ENCODE assay signal across 8 cellular contexts in the genomic region with DNA sequence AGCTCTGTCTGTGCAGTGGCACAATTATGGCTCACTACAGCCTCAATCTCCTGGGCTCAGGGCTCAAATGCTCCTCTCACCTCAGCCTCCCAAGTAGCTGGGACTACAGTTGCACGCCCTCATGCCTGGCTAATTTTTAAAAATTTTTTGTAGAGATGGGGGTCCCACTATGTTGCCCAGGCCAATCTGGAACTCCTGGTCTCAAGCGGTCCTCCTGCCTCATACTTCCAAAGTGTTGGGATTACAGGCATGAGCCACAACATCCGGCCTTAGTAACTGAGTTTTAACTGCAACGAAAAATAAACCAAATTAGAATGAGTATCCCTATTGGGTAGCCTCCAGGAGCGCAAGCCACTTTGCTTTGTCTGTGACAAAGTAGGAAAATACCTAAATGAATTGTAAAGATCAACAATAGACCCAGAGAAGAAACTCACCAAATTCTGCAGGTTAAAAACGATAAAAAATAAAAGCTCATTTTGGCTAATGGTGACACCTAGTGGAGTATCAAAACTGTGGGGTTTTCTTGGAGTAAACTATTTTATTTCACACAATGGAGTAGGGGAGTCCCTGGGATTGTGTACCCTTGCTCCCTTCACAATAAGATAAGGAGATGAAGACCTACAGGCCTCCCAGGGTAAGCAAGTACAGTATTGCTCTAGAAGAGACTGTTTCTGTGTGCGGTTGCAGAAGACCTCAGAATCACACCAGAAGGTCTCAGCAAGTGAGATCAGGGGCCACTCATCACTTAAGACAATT. TPM values are rescaled to one million over a fixed set of nuclear protein-coding genes. Genes with fewer than 3 reads are reported as not detected.
DNase-seq lines count a peak whose midpoint lies in the region; FAIRE-seq and TF ChIP-seq lines count a peak whose summit lies in the region.

No MANE protein-coding gene starts in this region.

- FAIRE-seq in A204.1 (lab: Jason Lieb, UNC), result peak; percentile 68
- FAIRE-seq in bronchial epithelial cell (lab: Jason Lieb, UNC), result no peak

- intact Hi-C loops in vagina (cut with DNase I), result loop anchor here (5.0 to 10.0 kb wide), 2 partner anchors 110 to 348 kb away; no protein-coding TSS in a partner anchor

- H3K4me1 ChIP-seq in vagina, result no peaks in the 10 kb centered on the region

- H3K9me3 ChIP-seq in vagina, result no peaks in the 10 kb centered on the region

- CTCF ChIA-PET in GM10248 (lab: Yijun Ruan, JAX), result interaction anchor here (0.7 to 2.8 kb wide), 13 partner anchors 10 to 356 kb away, joined by 3 to 22 read pairs (median 3); no protein-coding TSS in a partner anchor

- H3K27me3 ChIP-seq in bronchial epithelial cell (ENCODE audit: control insufficient read depth, insufficient read depth, low read length) (no peaks in the 10 kb centered on the region), vagina (no peaks in the 10 kb centered on the region)

- POLR2A ChIA-PET in GM10248 (lab: Yijun Ruan, JAX), result no interaction called here

- no peak overlapping the region for H3K4me3 ChIP-seq in bronchial epithelial cell (ENCODE audit: low read depth, low read length)
- H3K4me3 ChIP-seq in vagina, result no peak overlapping the region

- DNase-seq in GM10248 (ENCODE audit: extremely low spot score) (peak; percentile 45), NCI-H524 (lab: John Stamatoyannopoulos, UW) (peak; percentile 17 to 56), bronchial epithelial cell (ENCODE audit: low read depth) (peak; percentile 40), left kidney (ENCODE audit: low read depth, low spot score) (peak; percentile 74), vagina (ENCODE audit: extremely low spot score in 2 of 2) (no peak), NCI-H128 (lab: John Stamatoyannopoulos, UW; ENCODE audit: unreplicated experiment) (no peak), mesenteric fat pad (ENCODE audit: low spot score) (no peak)

- TF ChIP-seq CTCF in GM10248 (IDR thresholded peaks at IDR 0.05; ENCODE audit: control extremely low read depth, extremely low read depth, low read depth, missing control alignments) (peak; percentile 40), bronchial epithelial cell (IDR thresholded peaks at IDR 0.05; ENCODE audit: insufficient read depth, low read length, severe bottlenecking) (peak; percentile 48), vagina (IDR thresholded peaks at IDR 0.05) (peak; percentile 56 to 71 (median 68))

- H3K36me3 ChIP-seq in bronchial epithelial cell (ENCODE audit: control insufficient read depth, insufficient read depth, low read length), result no peaks in the 10 kb centered on the region
- no peaks in the 10 kb centered on the region for H3K36me3 ChIP-seq in vagina

- no peak overlapping the region for H3K27ac ChIP-seq in vagina

- TF ChIP-seq POLR2A in vagina (IDR thresholded peaks at IDR 0.05), result no peak

RNA-seq across cellular contexts. Expression of a gene that starts 21.0 kb away (rescaled TPM):
- total RNA-seq in bronchial epithelial cell (44.0 TPM in 2 replicates), vagina (89.6 TPM), mesenteric fat pad (3.1 TPM)

Comparison
In these comparisons a context has a peak if more than half of its experiments do, and no peak if none do; other contexts are left out.
1. DNase-seq: peak in GM10248 (single experiment), NCI-H524 (2 of 2), bronchial epithelial cell (single experiment) and left kidney (single experiment); none in vagina (0 of 2), NCI-H128 (single experiment) and mesenteric fat pad (single experiment).
2. RNA of a gene that starts 21.0 kb away (total RNA-seq): 89.6 TPM in vagina (single experiment) and 44.0 TPM in bronchial epithelial cell; 3.1 TPM in mesenteric fat pad (single experiment); every median in the first group is over 10 times any median in the second.
3. Peak in every context shown above with its lines, with median percentiles within 50 percentile points of each other: CTCF ChIP-seq.